ENCODE assay signal across 1 cellular context in genomic region chrY:20558677-20559076, GRCh38.
TF ChIP-seq lines count a peak whose summit lies in the region.

No MANE protein-coding gene starts in this region.

TF ChIP-seq in HepG2, 621 proteins besides CTCF, POLR2A, EP300 and RAD21 (continued from another document):
- TF ChIP-seq ZNF574 (CRISPR knock-in tag; IDR thresholded peaks at IDR 0.05) (no peak), ZNF263 (CRISPR knock-in tag; IDR thresholded peaks at IDR 0.05) (no peak)
